In the genomic region with DNA sequence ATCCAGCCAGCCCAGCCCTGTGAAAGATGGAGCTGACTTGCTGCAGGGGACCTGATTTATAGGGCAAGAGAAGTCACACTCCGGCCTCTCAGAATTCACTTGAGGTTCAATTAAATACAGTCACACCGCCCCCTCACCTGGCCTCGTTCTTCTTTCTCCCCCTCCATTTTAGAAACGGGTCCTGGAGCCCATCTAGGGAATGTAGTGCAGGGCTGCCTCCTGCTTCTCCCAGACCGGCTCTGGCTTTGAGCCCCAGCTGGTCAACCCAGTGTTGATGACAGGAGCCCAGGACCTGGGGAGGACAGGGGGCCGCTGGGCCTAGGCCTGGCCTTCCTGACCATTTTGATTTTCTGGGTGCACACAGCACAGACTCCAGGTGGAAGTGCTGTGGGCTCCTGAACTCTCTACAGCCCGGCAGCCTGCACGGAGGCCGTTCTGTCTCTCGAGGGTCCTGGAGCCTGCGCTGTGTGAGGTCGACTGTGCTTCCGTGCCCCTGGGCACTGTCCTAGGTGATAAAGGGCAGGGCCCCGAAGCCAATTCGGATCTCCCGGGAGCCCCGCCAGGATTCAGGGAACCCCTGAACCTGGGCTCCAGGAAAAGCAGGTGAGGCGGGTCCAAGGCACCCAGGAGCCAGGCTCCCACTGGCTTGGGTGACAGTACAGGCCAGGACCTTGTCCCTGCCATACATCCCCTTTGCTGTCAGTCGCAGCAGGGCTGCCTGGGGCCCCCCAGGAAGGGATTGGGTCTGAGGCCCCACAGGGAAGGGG, we compare ENCODE assay signal across 18 cellular contexts. TPM values are rescaled to one million over a fixed set of nuclear protein-coding genes. Genes with fewer than 3 reads are reported as not detected.
A peak's percentile ranks its signal among the peaks of the same experiment; 100 is the strongest.
DNase-seq lines count a peak whose midpoint lies in the region; ATAC-seq and TF ChIP-seq lines count a peak whose summit lies in the region.
"Had no signal": no experiment of that assay in that cellular context is flagged by ENCODE, and none has a peak within 500 bp of the region (broad histone marks: within the 10 kb centered on the region; RNA-seq: fewer than 3 reads in every experiment).

No MANE protein-coding gene starts in this region.

- 78 to 91% (median 85%) methylated on average over 12 to 19 of the region's 19 CpGs for WGBS in stomach, 5 donors

- no peak for TF ChIP-seq POLR2A in stomach (IDR thresholded peaks at IDR 0.05)

- H3K36me3 Mint-ChIP-seq in activated naive CD4-positive, alpha-beta T cell treated with anti-CD3 and anti-CD28 coated beads, Interleukin-2, amount 50 U/mL, for 72 hours = no peaks in the 10 kb centered on the region
- no peaks in the 10 kb centered on the region for H3K36me3 Mint-ChIP-seq in activated naive CD8-positive, alpha-beta T cell treated with anti-CD3 and anti-CD28 coated beads for 36 hours

- no peak for TF ChIP-seq EP300 in stomach (IDR thresholded peaks at IDR 0.05)

- H3K27me3 ChIP-seq in RWPE2 (ENCODE audit: insufficient read depth, poor library complexity, severe bottlenecking) (peaks cover 12% of the 10 kb centered on the region), left lung (peaks cover 0 to 13% of the 10 kb centered on the region in 2 donors), stomach (peaks cover 0 to 16% (median 0%) of the 10 kb centered on the region in 3 donors)
- H3K27me3 ChIP-seq: brain microvascular endothelial cell had no signal

- H3K4me1 Mint-ChIP-seq in activated naive CD8-positive, alpha-beta T cell treated with anti-CD3 and anti-CD28 coated beads for 36 hours = no peaks in the 10 kb centered on the region
- H3K4me1 Mint-ChIP-seq: activated T-helper 17 cell treated with anti-CD3 and anti-CD28 coated beads, Interleukin-2, amount 50 U/mL, for 72 hours; B cell; IgD-negative memory B cell had no signal

- H3K9me3 Mint-ChIP-seq in activated naive CD4-positive, alpha-beta T cell treated with anti-CD3 and anti-CD28 coated beads, Interleukin-2, amount 50 U/mL, for 72 hours = no peaks in the 10 kb centered on the region
- no peaks in the 10 kb centered on the region for H3K9me3 Mint-ChIP-seq in activated naive CD8-positive, alpha-beta T cell treated with anti-CD3 and anti-CD28 coated beads for 36 hours
- H3K9me3 Mint-ChIP-seq: activated T-helper 17 cell treated with anti-CD3 and anti-CD28 coated beads, Interleukin-2, amount 50 U/mL, for 72 hours; HFFc6; IgD-negative memory B cell; stimulated activated naive CD8-positive, alpha-beta T cell treated with anti-CD3 and anti-CD28 coated beads, Interleukin-15, Interleukin-2, amounts not matched to agents 100 ng/mL and 50 ng/mL, for 24 hours had no signal

- peak overlapping the region in 1 of 2 donors; percentile 53 for H3K27ac Mint-ChIP-seq in activated naive CD4-positive, alpha-beta T cell treated with anti-CD3 and anti-CD28 coated beads, Interleukin-2, amount 50 U/mL, for 72 hours
- H3K27ac Mint-ChIP-seq in activated naive CD8-positive, alpha-beta T cell treated with anti-CD3 and anti-CD28 coated beads for 36 hours = no peak overlapping the region
- H3K27ac Mint-ChIP-seq: activated T-helper 17 cell treated with anti-CD3 and anti-CD28 coated beads, Interleukin-2, amount 50 U/mL, for 72 hours; B cell; HFFc6; IgD-negative memory B cell; progenitor cell of endocrine pancreas; stimulated activated naive CD8-positive, alpha-beta T cell treated with anti-CD3 and anti-CD28 coated beads, Interleukin-15, Interleukin-2, amounts not matched to agents 100 ng/mL and 50 ng/mL, for 24 hours had no signal

- H3K4me1 ChIP-seq in RWPE2 (ENCODE audit: insufficient read depth, poor library complexity, severe bottlenecking) (no peaks in the 10 kb centered on the region), left lung (no peaks in the 10 kb centered on the region), stomach (peaks cover 0 to 11% (median 9%) of the 10 kb centered on the region in 4 donors)

- no peak overlapping the region for H3K27ac ChIP-seq in RWPE2 (ENCODE audit: poor library complexity, severe bottlenecking)
- H3K27ac ChIP-seq in left lung = no peak overlapping the region
- no peak overlapping the region for H3K27ac ChIP-seq in stomach
- H3K27ac ChIP-seq: brain microvascular endothelial cell had no signal

- H3K27me3 Mint-ChIP-seq in activated naive CD8-positive, alpha-beta T cell treated with anti-CD3 and anti-CD28 coated beads for 36 hours = peaks cover 3% of the 10 kb centered on the region

- H3K9me3 ChIP-seq in RWPE2 (ENCODE audit: severe bottlenecking) = no peaks in the 10 kb centered on the region
- no peaks in the 10 kb centered on the region for H3K9me3 ChIP-seq in left lung
- H3K9me3 ChIP-seq in stomach = no peaks in the 10 kb centered on the region

- H3K4me3 ChIP-seq in RWPE2 (ENCODE audit: severe bottlenecking) (no peak overlapping the region), left lung (no peak overlapping the region), stomach (no peak overlapping the region)

- no peaks in the 10 kb centered on the region for H3K36me3 ChIP-seq in RWPE2 (ENCODE audit: low read depth)
- peaks cover 0 to 27% of the 10 kb centered on the region in 2 donors for H3K36me3 ChIP-seq in left lung
- peaks cover 0 to 42% (median 26%) of the 10 kb centered on the region in 4 donors for H3K36me3 ChIP-seq in stomach
- H3K36me3 ChIP-seq: brain microvascular endothelial cell had no signal

- H3K4me3 Mint-ChIP-seq in activated naive CD8-positive, alpha-beta T cell treated with anti-CD3 and anti-CD28 coated beads for 36 hours = no peak overlapping the region
- H3K4me3 Mint-ChIP-seq: activated T-helper 17 cell treated with anti-CD3 and anti-CD28 coated beads, Interleukin-2, amount 50 U/mL, for 72 hours; B cell; HFFc6; IgD-negative memory B cell; stimulated activated naive CD8-positive, alpha-beta T cell treated with anti-CD3 and anti-CD28 coated beads, Interleukin-15, Interleukin-2, amounts not matched to agents 100 ng/mL and 50 ng/mL, for 24 hours had no signal

- intact Hi-C loops in left lung (cut with DNase I) = no loop called here
- intact Hi-C loops in stomach (cut with DNase I; ENCODE audit: low total_unique reads) = no loop called here

- no peak for TF ChIP-seq CTCF in RWPE2 (IDR thresholded peaks at IDR 0.05; ENCODE audit: poor library complexity, severe bottlenecking)
- TF ChIP-seq CTCF in left lung (IDR thresholded peaks at IDR 0.05) = no peak
- TF ChIP-seq CTCF in stomach (IDR thresholded peaks at IDR 0.05) = no peak

- DNase-seq in activated naive CD4-positive, alpha-beta T cell treated with anti-CD3 and anti-CD28 coated beads, Interleukin-2, amount 50 U/mL, for 72 hours (ENCODE audit: low spot score in 2 of 2) = peak; percentile 1 to 43
- no peak for DNase-seq in activated naive CD4-positive, alpha-beta T cell treated with Interleukin-2 at 50 U/mL for 16 hours
- DNase-seq in RWPE2 (ENCODE audit: low spot score) (peak; percentile 84), left lung (peak; percentile 28 to 65), stomach (peak; percentile 24), hippocampal formation (lab: John Stamatoyannopoulos, UW) (no peak), HT-29 (ENCODE audit: low spot score) (no peak)
- no peak for DNase-seq in activated naive CD8-positive, alpha-beta T cell treated with anti-CD3 and anti-CD28 coated beads for 36 hours
- DNase-seq: brain microvascular endothelial cell; HFFc6; mammary epithelial cell; NCI-H524 treated with DMSO at 0.1 percent for 48 hours; stimulated activated CD4-positive, alpha-beta T cell treated with anti-CD3 and anti-CD28 coated beads, Interleukin-4, amount 100 ng/mL, for 1 hour had no signal

- ATAC-seq in activated naive CD4-positive, alpha-beta T cell treated with anti-CD3 and anti-CD28 coated beads, Interleukin-2, amount 50 U/mL, for 72 hours = no peak
- 0 out of 3 replicates have a peak, but pooled peaks have one; percentile 1 for ATAC-seq in RWPE2 (ENCODE audit: low read depth)
- no peak for ATAC-seq in left lung
- ATAC-seq: activated T-helper 17 cell treated with anti-CD3 and anti-CD28 coated beads, Interleukin-2, amount 50 U/mL, for 72 hours had no signal

RNA-seq across cellular contexts. Expression of a gene that starts 23.3 kb away (rescaled TPM):
- 10 to 100 TPM; 12.8 to 21.6 TPM for total RNA-seq in activated naive CD4-positive, alpha-beta T cell treated with anti-CD3 and anti-CD28 coated beads, Interleukin-2, amount 50 U/mL, for 72 hours
- 10 to 100 TPM; 25.1 to 30.8 TPM for total RNA-seq in left lung
- total RNA-seq in stomach = 100 to 1,000 TPM in 2 of 5 donors, 10 to 100 TPM in 3; 29.7 to 134 (median 60.7) TPM
- polyA plus RNA-seq in stomach = 10 to 100 TPM; 15.3 to 36.2 (median 27.8) TPM
- total RNA-seq in activated naive CD8-positive, alpha-beta T cell treated with anti-CD3 and anti-CD28 coated beads for 36 hours = 10 to 100 TPM; 13.7 to 15.2 TPM
- 21.3 and 21.6 TPM in 2 replicates for total RNA-seq in HT-29 (2014; rRNA removed; shearing (Covaris generic))

Comparison
In these comparisons a context has a peak if more than half of its experiments do, and no peak if none do; other contexts are left out.
1. DNase-seq: peak in activated naive CD4-positive, alpha-beta T cell treated with anti-CD3 and anti-CD28 coated beads, Interleukin-2, amount 50 U/mL, for 72 hours (2 of 2), RWPE2 (single experiment), left lung (2 of 2) and stomach (single experiment); none in activated naive CD4-positive, alpha-beta T cell treated with Interleukin-2 at 50 U/mL for 16 hours (single experiment), hippocampal formation (0 of 2), activated naive CD8-positive, alpha-beta T cell treated with anti-CD3 and anti-CD28 coated beads for 36 hours (single experiment) and HT-29 (single experiment).